In the genomic region with DNA sequence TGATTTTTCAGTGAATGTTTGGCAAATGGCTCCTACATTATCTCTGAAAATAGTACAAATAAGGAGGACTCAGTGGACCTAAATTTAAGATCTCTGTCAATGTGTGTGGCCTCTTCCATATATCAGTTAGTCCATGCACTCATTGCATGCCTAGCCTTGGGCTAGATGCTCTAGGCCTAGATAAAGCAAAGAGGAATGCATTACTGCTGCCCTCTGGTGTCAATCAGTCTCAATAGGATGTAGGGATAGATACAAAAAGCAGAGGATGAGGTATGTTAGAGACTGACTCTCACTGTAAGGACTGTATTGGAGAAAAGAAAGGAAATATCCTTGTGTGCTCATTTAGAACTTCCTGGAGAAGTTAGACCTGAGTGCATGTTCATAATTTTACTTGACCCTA, we compare ENCODE assay signal across 10 cellular contexts.
DNase-seq lines count a peak whose midpoint lies in the region; ATAC-seq and TF ChIP-seq lines count a peak whose summit lies in the region.
"Had no signal": no experiment of that assay in that cellular context is flagged by ENCODE, and none has a peak within 500 bp of the region (broad histone marks: within the 10 kb centered on the region; RNA-seq: fewer than 3 reads in every experiment).

No MANE protein-coding gene starts in this region.

- H3K4me1 Mint-ChIP-seq in stimulated activated memory B cell treated with anti-CD40 and anti-IgM and Interleukin-4, amounts not matched to agents 10 μg/mL and 1 μg/mL and 100 μg/mL, for 72 hours: no peaks in the 10 kb centered on the region
- H3K4me1 Mint-ChIP-seq in activated naive CD4-positive, alpha-beta T cell treated with anti-CD3 and anti-CD28 coated beads, Interleukin-2, amount 10 ng/mL, durations not matched to agents 7 days and 5 days: no peaks in the 10 kb centered on the region

- H3K9me3 Mint-ChIP-seq in stimulated activated memory B cell treated with anti-CD40 and anti-IgM and Interleukin-4, amounts not matched to agents 10 μg/mL and 1 μg/mL and 100 μg/mL, for 72 hours: peaks cover 10% of the 10 kb centered on the region
- H3K9me3 Mint-ChIP-seq in activated naive CD4-positive, alpha-beta T cell treated with anti-CD3 and anti-CD28 coated beads, Interleukin-2, amount 10 ng/mL, durations not matched to agents 7 days and 5 days: no peaks in the 10 kb centered on the region

- peak; percentile 43 for TF ChIP-seq CTCF in HL-60 (IDR thresholded peaks at IDR 0.05; ENCODE audit: insufficient read depth, low read length)

- peak; percentile 50 for ATAC-seq in stimulated activated memory B cell treated with anti-CD40 and anti-IgM and Interleukin-4, amounts not matched to agents 10 μg/mL and 1 μg/mL and 100 μg/mL, for 72 hours
- no peak for ATAC-seq in GM19395 (IDR thresholded peaks at IDR 0.05; ENCODE audit: unreplicated experiment)

- DNase-seq in EL (peak; percentile 41), HL-60 (ENCODE audit: low read depth in 1 of 2, low spot score in 1 of 2) (peak in 1 of 2 experiments; percentile 82), RPMI8226 (peak; percentile 22), glomerular visceral epithelial cell (ENCODE audit: extremely low spot score) (peak; percentile 42)
- no peak for DNase-seq in stimulated activated naive CD4-positive, alpha-beta T cell treated with Interleukin-2 at 50 U/mL for 16 hours (lab: John Stamatoyannopoulos, UW)
- no peak for DNase-seq in activated naive CD4-positive, alpha-beta T cell treated with anti-CD3 and anti-CD28 coated beads, Interleukin-2, amount 10 ng/mL, durations not matched to agents 7 days and 5 days
- DNase-seq: upper lobe of left lung had no signal

- no peak overlapping the region for H3K4me3 Mint-ChIP-seq in stimulated activated memory B cell treated with anti-CD40 and anti-IgM and Interleukin-4, amounts not matched to agents 10 μg/mL and 1 μg/mL and 100 μg/mL, for 72 hours
- H3K4me3 Mint-ChIP-seq in activated naive CD4-positive, alpha-beta T cell treated with anti-CD3 and anti-CD28 coated beads, Interleukin-2, amount 10 ng/mL, durations not matched to agents 7 days and 5 days: no peak overlapping the region

- peaks cover 8% of the 10 kb centered on the region for H3K36me3 Mint-ChIP-seq in stimulated activated memory B cell treated with anti-CD40 and anti-IgM and Interleukin-4, amounts not matched to agents 10 μg/mL and 1 μg/mL and 100 μg/mL, for 72 hours
- no peaks in the 10 kb centered on the region for H3K36me3 Mint-ChIP-seq in activated naive CD4-positive, alpha-beta T cell treated with anti-CD3 and anti-CD28 coated beads, Interleukin-2, amount 10 ng/mL, durations not matched to agents 7 days and 5 days

- no peak overlapping the region for H3K27ac Mint-ChIP-seq in stimulated activated memory B cell treated with anti-CD40 and anti-IgM and Interleukin-4, amounts not matched to agents 10 μg/mL and 1 μg/mL and 100 μg/mL, for 72 hours
- no peak overlapping the region for H3K27ac Mint-ChIP-seq in activated naive CD4-positive, alpha-beta T cell treated with anti-CD3 and anti-CD28 coated beads, Interleukin-2, amount 10 ng/mL, durations not matched to agents 7 days and 5 days

- H3K27me3 Mint-ChIP-seq in stimulated activated memory B cell treated with anti-CD40 and anti-IgM and Interleukin-4, amounts not matched to agents 10 μg/mL and 1 μg/mL and 100 μg/mL, for 72 hours: peaks cover 43% of the 10 kb centered on the region
- no peaks in the 10 kb centered on the region for H3K27me3 Mint-ChIP-seq in activated naive CD4-positive, alpha-beta T cell treated with anti-CD3 and anti-CD28 coated beads, Interleukin-2, amount 10 ng/mL, durations not matched to agents 7 days and 5 days

- no peak overlapping the region for H3K4me3 ChIP-seq in HL-60 (replicated peaks; ENCODE audit: insufficient read depth, low read length)
- H3K4me3 ChIP-seq: SJSA1, upper lobe of left lung had no signal

- H3K27ac ChIP-seq in HL-60 (replicated peaks): no peak overlapping the region
- H3K27ac ChIP-seq: SJSA1, upper lobe of left lung had no signal

- CTCF ChIA-PET in activated naive CD4-positive, alpha-beta T cell treated with anti-CD3 and anti-CD28 coated beads, Interleukin-2, amount 10 ng/mL, durations not matched to agents 7 days and 5 days (lab: Charles Lee): no interaction called here

- H3K27me3 ChIP-seq in HL-60 (ENCODE audit: insufficient read depth, poor library complexity, severe bottlenecking): no peaks in the 10 kb centered on the region
- H3K27me3 ChIP-seq: upper lobe of left lung had no signal

Comparison
In these comparisons a context has a peak if more than half of its experiments do, and no peak if none do; other contexts are left out.
1. DNase-seq: peak in EL (single experiment), RPMI8226 (single experiment) and glomerular visceral epithelial cell (single experiment); none in stimulated activated naive CD4-positive, alpha-beta T cell treated with Interleukin-2 at 50 U/mL for 16 hours (single experiment) and activated naive CD4-positive, alpha-beta T cell treated with anti-CD3 and anti-CD28 coated beads, Interleukin-2, amount 10 ng/mL, durations not matched to agents 7 days and 5 days (single experiment).